Comparison of ENCODE assay signal across 10 cellular contexts in genomic region chr2:62140785-62141740, GRCh38. TPM values are rescaled to one million over a fixed set of nuclear protein-coding genes. Genes with fewer than 3 reads are reported as not detected.
DNase-seq lines count a peak whose midpoint lies in the region; ATAC-seq, FAIRE-seq and TF ChIP-seq lines count a peak whose summit lies in the region.
"Had no signal": no experiment of that assay in that cellular context is flagged by ENCODE, and none has a peak within 500 bp of the region (broad histone marks: within the 10 kb centered on the region; RNA-seq: fewer than 3 reads in every experiment).

No MANE protein-coding gene starts in this region.

- intact Hi-C loops in left colon (cut with DNase I, micrococcal nuclease): no loop called here

- POLR2A ChIA-PET in H1 (lab: Charles Lee; ENCODE audit: partially characterized antibody): no interaction called here

- 90% methylated on average over 4 of the region's 4 CpGs; no CpG with 5 or more reads in 1 of the 2 experiments for WGBS in H1 (ENCODE audit: extremely low coverage in 1 of 2, insufficient coverage in 1 of 2, insufficient read length in 1 of 2, insufficient replicate concordance in 2 of 2, low coverage in 1 of 2, low lambda C conversion rate in 2 of 2, missing lambda C conversion rate in 1 of 2), 2 experiments

- no peak overlapping the region for H4K91ac ChIP-seq in H1 (replicated peaks; ENCODE audit: insufficient read length, low read length)

- H3K14ac ChIP-seq in H1 (ENCODE audit: insufficient read length): no peak overlapping the region

- no peak overlapping the region for H3K23ac ChIP-seq in H1 (ENCODE audit: insufficient read length)

- no peak for TF ChIP-seq RAD21 in H1 (IDR thresholded peaks at IDR 0.05 in 1 of 2, conservative IDR thresholded peaks at IDR 0.05 in 1 of 2; ENCODE audit: low read depth in 2 of 2, low read length in 2 of 2)

- no peak overlapping the region for H3K18ac ChIP-seq in H1 (ENCODE audit: extremely low read depth, low read length)

- no peaks in the 10 kb centered on the region for H3K9me3 ChIP-seq in H1 (ENCODE audit: insufficient read depth in 2 of 2, low read depth in 1 of 2, low read length in 1 of 2)
- H3K9me3 ChIP-seq: pancreas had no signal

- H3K4me2 ChIP-seq in H1 (ENCODE audit: insufficient read depth in 1 of 2, low read depth in 2 of 2, low read length in 2 of 2): no peak overlapping the region

- no peak for FAIRE-seq in H1 (lab: Jason Lieb, UNC)
- FAIRE-seq: pancreas had no signal

- H2BK20ac ChIP-seq in H1 (ENCODE audit: low read length): no peak overlapping the region

- H3K4ac ChIP-seq in H1 (replicated peaks; ENCODE audit: insufficient read length, low read depth, low read length): no peak overlapping the region

- peak overlapping the region; percentile 36; the same call in 1 of the 2 replicates for H4K8ac ChIP-seq in H1 (ENCODE audit: extremely low read depth, insufficient read depth, low read length)

- no peak for DNase-seq in H1 (ENCODE audit: low read depth in 1 of 2, low spot score in 2 of 2)
- no peak for DNase-seq in left colon
- no peak for DNase-seq in COR-L47 (lab: John Stamatoyannopoulos, UW)
- no peak for DNase-seq in SKM-1 treated with dmso at 0.1 percent for 144 hours (lab: John Stamatoyannopoulos, UW; ENCODE audit: unreplicated experiment)
- DNase-seq: activated gamma-delta T cell treated with Interleukin-2 at 50 U/mL for 16 hours, pancreas, SW 1271 had no signal

- no peak for TF ChIP-seq CTCF in H1 (IDR thresholded peaks at IDR 0.05; ENCODE audit: control extremely low read depth in 1 of 3, insufficient read depth in 1 of 3, low read depth in 1 of 3, low read length in 3 of 3)

- peak overlapping the region in 1 of 4 experiments; percentile 8; a peak in 1 of 7 replicates for H3K9ac ChIP-seq in H1 (replicated peaks in 1 of 4; ENCODE audit: extremely low read depth in 1 of 4, low read depth in 3 of 4, low read length in 3 of 4)

- no peaks in the 10 kb centered on the region for H3K27me3 ChIP-seq in H1 (replicated peaks in 1 of 4; ENCODE audit: control insufficient read depth in 3 of 4, extremely low read depth in 1 of 4, insufficient read depth in 3 of 4, low read length in 3 of 4)
- H3K27me3 ChIP-seq: pancreas had no signal

- no peak overlapping the region for H2BK5ac ChIP-seq in H1 (ENCODE audit: low read depth, low read length)

- no peak overlapping the region for H3K56ac ChIP-seq in H1 (replicated peaks; ENCODE audit: insufficient read length, low read depth, low read length)

- no peak overlapping the region for H2BK12ac ChIP-seq in H1 (ENCODE audit: low read depth, low read length)

- no peaks in the 10 kb centered on the region for H3K79me1 ChIP-seq in H1 (ENCODE audit: low read depth, low read length)

- H4K20me1 ChIP-seq in H1 (replicated peaks in 1 of 2; ENCODE audit: control insufficient read depth in 1 of 2, insufficient read depth in 2 of 2, low read length in 2 of 2): no peaks in the 10 kb centered on the region

- TF ChIP-seq POLR2A in H1 (IDR thresholded peaks at IDR 0.05; ENCODE audit: control extremely low read depth in 1 of 2, low read depth in 2 of 2, low read length in 2 of 2): no peak

- H2AFZ ChIP-seq in H1 (ENCODE audit: low read length): no peak overlapping the region

- H3K4me3 ChIP-seq in H1 (ENCODE audit: extremely low read depth in 1 of 4, insufficient read depth in 2 of 4, low read depth in 3 of 4, low read length in 4 of 4): no peak overlapping the region
- H3K4me3 ChIP-seq: pancreas had no signal

- no peaks in the 10 kb centered on the region for H3K23me2 ChIP-seq in H1 (ENCODE audit: low read depth, low read length)

- H2AK5ac ChIP-seq in H1 (ENCODE audit: low read depth, low read length): no peak overlapping the region

- H4K5ac ChIP-seq in H1 (ENCODE audit: insufficient read length, low read depth, low read length): no peak overlapping the region

- TF ChIP-seq EP300 in H1 (IDR thresholded peaks at IDR 0.05; ENCODE audit: borderline replicate concordance in 1 of 2, low read depth in 2 of 2, low read length in 2 of 2): no peak

- no peak overlapping the region for H3K27ac ChIP-seq in H1 (ENCODE audit: low read depth, low read length)
- H3K27ac ChIP-seq: pancreas had no signal

- peaks cover 0 to 1% (median 0%) of the 10 kb centered on the region in 4 experiments; a peak in 2 of 7 replicates for H3K4me1 ChIP-seq in H1 (replicated peaks in 1 of 4; ENCODE audit: control insufficient read depth in 3 of 4, insufficient read depth in 4 of 4, low read length in 3 of 4)
- H3K4me1 ChIP-seq: pancreas had no signal

- CTCF ChIA-PET in H1 (lab: Charles Lee; ENCODE audit: partially characterized antibody): interaction anchor here (0.6 to 1.2 kb wide), 2 partner anchors 15 to 241 kb away, joined by 3 read pairs; no protein-coding TSS in a partner anchor

- no peaks in the 10 kb centered on the region for H3K79me2 ChIP-seq in H1 (ENCODE audit: control insufficient read depth in 1 of 2, insufficient read depth in 2 of 2, low read length in 2 of 2)

- H2BK120ac ChIP-seq in H1 (replicated peaks; ENCODE audit: low read depth, low read length): no peak overlapping the region

- ATAC-seq in GM18520 (IDR thresholded peaks at IDR 0.05; ENCODE audit: unreplicated experiment) (peak; percentile 33), GM21528 (IDR thresholded peaks at IDR 0.05; ENCODE audit: low FRiP score, unreplicated experiment) (peak; percentile 45), HG03280 (IDR thresholded peaks at IDR 0.05; ENCODE audit: unreplicated experiment) (peak; percentile 61), left colon (no peak)
- ATAC-seq: pancreas had no signal

- H2BK15ac ChIP-seq in H1 (ENCODE audit: low read length): no peak overlapping the region

- H3K36me3 ChIP-seq in H1 (ENCODE audit: control insufficient read depth in 2 of 4, insufficient read depth in 4 of 4, low read length in 3 of 4): no peaks in the 10 kb centered on the region
- H3K36me3 ChIP-seq: pancreas had no signal

TF ChIP-seq in H1, 55 proteins besides CTCF, POLR2A, EP300 and RAD21:
- no peak for TF ChIP-seq RNF2 (IDR thresholded peaks at IDR 0.05; ENCODE audit: borderline replicate concordance, low read depth, low read length, missing control alignments, poor library complexity, severe bottlenecking)
- no peak for TF ChIP-seq CTBP2 (IDR thresholded peaks at IDR 0.05; ENCODE audit: borderline replicate concordance, insufficient read depth, insufficient read length, low read length)
- TF ChIP-seq TAF1 (IDR thresholded peaks at IDR 0.05; ENCODE audit: low read depth, low read length): no peak

RNA-seq across cellular contexts. Expression of gene B3GNT2, which starts 54.9 kb away (rescaled TPM):
- total RNA-seq in H1 (2021; fragmentation: NEBNext Ultra II Directional; extraction: Animal tissue kit (Norgen Biotek cat#: 25700)): 40.8 and 41.3 TPM in 2 replicates
- 17.6 and 20.1 TPM in 2 replicates for polyA plus RNA-seq in H1 (2011; rRNA removed)
- 29.3 TPM for polyA plus RNA-seq in H1 (2011; cell fraction: cytosol; rRNA removed)
- 16.1 TPM for polyA plus RNA-seq in H1 (2011; cell fraction: nucleus; rRNA removed)
- 21.6 to 30.8 TPM (median 26.6 TPM) in 4 replicates for polyA plus RNA-seq in H1 (2012, experiment 1 of 2)
- polyA plus RNA-seq in H1 (2012, experiment 2 of 2): 4.7 TPM
- polyA plus RNA-seq in H1 (2013, experiment 1 of 2): 46.9 TPM
- 54.5 TPM for polyA plus RNA-seq in H1 (2013, experiment 2 of 2)
- 55.2 TPM in 2 replicates for polyA minus RNA-seq in H1 (2011; rRNA and poly(A)+ RNA removed)
- polyA minus RNA-seq in H1 (2011; cell fraction: cytosol; rRNA and poly(A)+ RNA removed): 29.4 TPM
- polyA minus RNA-seq in H1 (2011; cell fraction: nucleus; rRNA and poly(A)+ RNA removed): 28.5 TPM
- 10 to 100 TPM; 27.6 to 49.5 TPM for total RNA-seq in left colon
